Comparison of ENCODE assay signal across 1 cellular context in the genomic region with DNA sequence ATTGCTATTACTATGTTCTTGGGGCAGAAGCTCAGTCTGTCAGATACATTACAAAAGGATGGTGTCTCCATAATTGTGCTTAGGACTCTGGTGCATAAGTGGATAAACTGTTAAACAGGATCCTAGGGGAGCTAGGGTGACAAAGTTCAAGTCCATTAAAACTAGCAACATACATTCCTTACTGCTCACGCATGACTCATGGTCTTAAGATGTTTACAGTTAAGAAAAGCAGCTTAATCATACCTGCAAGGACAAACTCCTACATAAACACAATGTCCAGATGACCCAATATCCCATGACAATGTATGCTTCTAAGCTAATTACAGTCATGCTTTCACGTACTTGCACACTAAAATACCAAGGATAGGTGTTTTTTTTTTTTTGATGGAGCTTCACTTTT.
TF ChIP-seq lines count a peak whose summit lies in the region.

No MANE protein-coding gene starts in this region.

TF ChIP-seq in K562, 482 proteins besides CTCF, POLR2A, EP300 and RAD21:
- TF ChIP-seq C11orf30 (IDR thresholded peaks at IDR 0.05; ENCODE audit: low read depth): peak; percentile 48
- TF ChIP-seq JUND (IDR thresholded peaks at IDR 0.05; ENCODE audit: borderline replicate concordance, low read depth, low read length): peak; percentile 83; the same call in 1 of the 2 replicates
- peak; percentile 90 for TF ChIP-seq JUND (tag; IDR thresholded peaks at IDR 0.05; ENCODE audit: borderline replicate concordance, low read depth, low read length)
- TF ChIP-seq, protein P1, sequence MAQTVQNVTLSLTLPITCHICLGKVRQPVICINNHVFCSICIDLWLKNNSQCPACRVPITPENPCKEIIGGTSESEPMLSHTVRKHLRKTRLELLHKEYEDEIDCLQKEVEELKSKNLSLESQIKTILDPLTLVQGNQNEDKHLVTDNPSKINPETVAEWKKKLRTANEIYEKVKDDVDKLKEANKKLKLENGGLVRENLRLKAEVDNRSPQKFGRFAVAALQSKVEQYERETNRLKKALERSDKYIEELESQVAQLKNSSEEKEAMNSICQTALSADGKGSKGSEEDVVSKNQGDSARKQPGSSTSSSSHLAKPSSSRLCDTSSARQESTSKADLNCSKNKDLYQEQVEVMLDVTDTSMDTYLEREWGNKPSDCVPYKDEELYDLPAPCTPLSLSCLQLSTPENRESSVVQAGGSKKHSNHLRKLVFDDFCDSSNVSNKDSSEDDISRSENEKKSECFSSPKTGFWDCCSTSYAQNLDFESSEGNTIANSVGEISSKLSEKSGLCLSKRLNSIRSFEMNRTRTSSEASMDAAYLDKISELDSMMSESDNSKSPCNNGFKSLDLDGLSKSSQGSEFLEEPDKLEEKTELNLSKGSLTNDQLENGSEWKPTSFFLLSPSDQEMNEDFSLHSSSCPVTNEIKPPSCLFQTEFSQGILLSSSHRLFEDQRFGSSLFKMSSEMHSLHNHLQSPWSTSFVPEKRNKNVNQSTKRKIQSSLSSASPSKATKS (CRISPR knock-in tag; IDR thresholded peaks at IDR 0.05): no peak
- TF ChIP-seq SOX6 (IDR thresholded peaks at IDR 0.05): peak; percentile 63; the same call in 1 of the 2 replicates
- TF ChIP-seq DACH1 (IDR thresholded peaks at IDR 0.05; ENCODE audit: partially characterized antibody): no peak
- peak; percentile 57 for TF ChIP-seq ARID1B (IDR thresholded peaks at IDR 0.05)
- TF ChIP-seq NRF1 (conservative IDR thresholded peaks at IDR 0.05 in 1 of 2, IDR thresholded peaks at IDR 0.05 in 1 of 2): no peak
- peak; percentile 47 to 60; a peak in 3 of 4 replicates for TF ChIP-seq FOXK2 (conservative IDR thresholded peaks at IDR 0.05 in 1 of 2, IDR thresholded peaks at IDR 0.05 in 1 of 2; ENCODE audit: low read depth in 2 of 2)
- peak; percentile 97 for TF ChIP-seq FOSL1 (tag; conservative IDR thresholded peaks at IDR 0.05)
- TF ChIP-seq, protein P2, sequence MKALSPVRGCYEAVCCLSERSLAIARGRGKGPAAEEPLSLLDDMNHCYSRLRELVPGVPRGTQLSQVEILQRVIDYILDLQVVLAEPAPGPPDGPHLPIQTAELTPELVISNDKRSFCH (CRISPR knock-in tag; IDR thresholded peaks at IDR 0.05): no peak
- TF ChIP-seq, protein P2 (tag; IDR thresholded peaks at IDR 0.05): no peak
- no peak for TF ChIP-seq ZNF76 (CRISPR knock-in tag; IDR thresholded peaks at IDR 0.05; ENCODE audit: borderline replicate concordance)
- 0 out of 4 replicates have a peak, but pooled peaks of 1 of the 2 experiments have one; percentile 38 for TF ChIP-seq FOXA3 (CRISPR knock-in tag; conservative IDR thresholded peaks at IDR 0.05 in 1 of 2, IDR thresholded peaks at IDR 0.05 in 1 of 2)
- TF ChIP-seq, protein P3, sequence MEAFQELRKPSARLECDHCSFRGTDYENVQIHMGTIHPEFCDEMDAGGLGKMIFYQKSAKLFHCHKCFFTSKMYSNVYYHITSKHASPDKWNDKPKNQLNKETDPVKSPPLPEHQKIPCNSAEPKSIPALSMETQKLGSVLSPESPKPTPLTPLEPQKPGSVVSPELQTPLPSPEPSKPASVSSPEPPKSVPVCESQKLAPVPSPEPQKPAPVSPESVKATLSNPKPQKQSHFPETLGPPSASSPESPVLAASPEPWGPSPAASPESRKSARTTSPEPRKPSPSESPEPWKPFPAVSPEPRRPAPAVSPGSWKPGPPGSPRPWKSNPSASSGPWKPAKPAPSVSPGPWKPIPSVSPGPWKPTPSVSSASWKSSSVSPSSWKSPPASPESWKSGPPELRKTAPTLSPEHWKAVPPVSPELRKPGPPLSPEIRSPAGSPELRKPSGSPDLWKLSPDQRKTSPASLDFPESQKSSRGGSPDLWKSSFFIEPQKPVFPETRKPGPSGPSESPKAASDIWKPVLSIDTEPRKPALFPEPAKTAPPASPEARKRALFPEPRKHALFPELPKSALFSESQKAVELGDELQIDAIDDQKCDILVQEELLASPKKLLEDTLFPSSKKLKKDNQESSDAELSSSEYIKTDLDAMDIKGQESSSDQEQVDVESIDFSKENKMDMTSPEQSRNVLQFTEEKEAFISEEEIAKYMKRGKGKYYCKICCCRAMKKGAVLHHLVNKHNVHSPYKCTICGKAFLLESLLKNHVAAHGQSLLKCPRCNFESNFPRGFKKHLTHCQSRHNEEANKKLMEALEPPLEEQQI (IDR thresholded peaks at IDR 0.05): 0 out of 2 replicates have a peak, but pooled peaks have one; percentile 38
- TF ChIP-seq TOE1 (IDR thresholded peaks at IDR 0.05; ENCODE audit: borderline replicate concordance): 0 out of 2 replicates have a peak, but pooled peaks have one; percentile 38
- TF ChIP-seq TOE1 (CRISPR knock-in tag; IDR thresholded peaks at IDR 0.05; ENCODE audit: borderline replicate concordance, low read depth): no peak
- peak; percentile 15 for TF ChIP-seq FOS (IDR thresholded peaks at IDR 0.05; ENCODE audit: extremely low read depth, insufficient read length)
- peak; percentile 44 for TF ChIP-seq PHF20 (IDR thresholded peaks at IDR 0.05; ENCODE audit: partially characterized antibody)
- peak; percentile 46 for TF ChIP-seq SMARCA4 (IDR thresholded peaks at IDR 0.05)
- TF ChIP-seq SMARCE1 (IDR thresholded peaks at IDR 0.05): 0 out of 2 replicates have a peak, but pooled peaks have one; percentile 37
- TF ChIP-seq NFE2 (IDR thresholded peaks at IDR 0.05; ENCODE audit: low read depth): peak; percentile 14; the same call in 1 of the 2 replicates
- TF ChIP-seq, protein P4, sequence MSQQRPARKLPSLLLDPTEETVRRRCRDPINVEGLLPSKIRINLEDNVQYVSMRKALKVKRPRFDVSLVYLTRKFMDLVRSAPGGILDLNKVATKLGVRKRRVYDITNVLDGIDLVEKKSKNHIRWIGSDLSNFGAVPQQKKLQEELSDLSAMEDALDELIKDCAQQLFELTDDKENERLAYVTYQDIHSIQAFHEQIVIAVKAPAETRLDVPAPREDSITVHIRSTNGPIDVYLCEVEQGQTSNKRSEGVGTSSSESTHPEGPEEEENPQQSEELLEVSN (IDR thresholded peaks at IDR 0.05; ENCODE audit: borderline replicate concordance in 1 of 2, extremely low read depth in 1 of 2, insufficient read depth in 1 of 2, insufficient read length in 1 of 2, low read depth in 1 of 2, low read length in 1 of 2, poor library complexity in 1 of 2, severe bottlenecking in 1 of 2): no peak
- TF ChIP-seq TRIM24 (IDR thresholded peaks at IDR 0.05): peak; percentile 67 to 75; a peak in 3 of 4 replicates
- peak; percentile 50 for TF ChIP-seq DPF2 (IDR thresholded peaks at IDR 0.05)
- TF ChIP-seq CEBPG (CRISPR knock-in tag; IDR thresholded peaks at IDR 0.05): peak; percentile 15; the same call in 1 of the 2 replicates
- peak in 1 of 2 experiments; percentile 57; a peak in 1 of 4 replicates for TF ChIP-seq CEBPG (tag; conservative IDR thresholded peaks at IDR 0.05 in 1 of 2, IDR thresholded peaks at IDR 0.05 in 1 of 2)
- peak; percentile 70 for TF ChIP-seq JUN (IDR thresholded peaks at IDR 0.05; ENCODE audit: borderline replicate concordance, low read depth, low read length)
- no peak for TF ChIP-seq JUN (CRISPR knock-in tag; IDR thresholded peaks at IDR 0.05; ENCODE audit: borderline replicate concordance)
- TF ChIP-seq, protein P5, sequence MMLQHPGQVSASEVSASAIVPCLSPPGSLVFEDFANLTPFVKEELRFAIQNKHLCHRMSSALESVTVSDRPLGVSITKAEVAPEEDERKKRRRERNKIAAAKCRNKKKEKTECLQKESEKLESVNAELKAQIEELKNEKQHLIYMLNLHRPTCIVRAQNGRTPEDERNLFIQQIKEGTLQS (IDR thresholded peaks at IDR 0.05): peak; percentile 86
- TF ChIP-seq, protein P5 (CRISPR knock-in tag; conservative IDR thresholded peaks at IDR 0.05): no peak
- peak; percentile 20; the same call in 1 of the 2 replicates for TF ChIP-seq NCOR1 (IDR thresholded peaks at IDR 0.05)
- TF ChIP-seq CBFA2T3 (IDR thresholded peaks at IDR 0.05): peak; percentile 21; the same call in 1 of the 2 replicates
- TF ChIP-seq NR2C1 (IDR thresholded peaks at IDR 0.05): no peak
- TF ChIP-seq NR2C1 (tag; IDR thresholded peaks at IDR 0.05): 0 out of 2 replicates have a peak, but pooled peaks have one; percentile 19
